Comparison of ENCODE assay signal across 18 cellular contexts in genomic region chr15:51375966-51376640, GRCh38. TPM values are rescaled to one million over a fixed set of nuclear protein-coding genes. Genes with fewer than 3 reads are reported as not detected.
DNase-seq lines count a peak whose midpoint lies in the region; ATAC-seq and TF ChIP-seq lines count a peak whose summit lies in the region.
"Had no signal": no experiment of that assay in that cellular context is flagged by ENCODE, and none has a peak within 500 bp of the region (broad histone marks: within the 10 kb centered on the region; RNA-seq: fewer than 3 reads in every experiment).

No MANE protein-coding gene starts in this region.

- DNase-seq in AG10803 (ENCODE audit: low read depth) = peak; percentile 40
- peak; percentile 78 for DNase-seq in M059J (ENCODE audit: low read depth)
- peak; percentile 43 for DNase-seq in astrocyte of the spinal cord (ENCODE audit: low read depth, low spot score)
- peak; percentile 83 for DNase-seq in iris pigment epithelial cell (ENCODE audit: low read depth)
- no peak for DNase-seq in lower lobe of right lung
- DNase-seq in RWPE1 (ENCODE audit: low spot score) = no peak
- DNase-seq: activated CD4-positive, alpha-beta T cell treated with anti-CD3 and anti-CD28 coated beads, Interleukin-2, amount 10 ng/mL, durations not matched to agents 7 days and 5 days; activated naive CD4-positive, alpha-beta T cell treated with anti-CD3 and anti-CD28 coated beads for 36 hours; CD8-positive, alpha-beta T cell; immature natural killer cell; Karpas-422; NCI-H1436 treated with DMSO at 0.1 percent for 48 hours; stimulated activated CD4-positive, alpha-beta T cell treated with anti-CD3 and anti-CD28 coated beads, Interleukin-15, amount 100 ng/mL, for 24 hours had no signal

- in situ Hi-C loops in astrocyte of the spinal cord (cut with HindIII; ENCODE audit: low sequenced_read_pairs) = no loop called here

- CTCF ChIA-PET in RWPE1 (lab: Yijun Ruan, JAX) = interaction anchor here (0.5 to 1.1 kb wide), 2 partner anchors 27 to 213 kb away, joined by 3 to 5 read pairs; no protein-coding TSS in a partner anchor

- no peaks in the 10 kb centered on the region for H3K27me3 ChIP-seq in lower lobe of right lung (ENCODE audit: low read depth)
- H3K27me3 ChIP-seq: vagina had no signal

- POLR2A ChIA-PET in RWPE1 (lab: Yijun Ruan, JAX; ENCODE audit: low non-redundant PET) = no interaction called here

- H3K4me3 ChIP-seq in AG10803 (ENCODE audit: low read length) = no peak overlapping the region
- no peak overlapping the region for H3K4me3 ChIP-seq in astrocyte of the spinal cord (ENCODE audit: low read depth, low read length)
- H3K4me3 ChIP-seq in lower lobe of right lung = no peak overlapping the region
- H3K4me3 ChIP-seq: vagina had no signal

- H3K27ac ChIP-seq in lower lobe of right lung = no peak overlapping the region
- no peak overlapping the region for H3K27ac ChIP-seq in RWPE1
- H3K27ac ChIP-seq: vagina had no signal

- peaks cover 4% of the 10 kb centered on the region for H3K4me1 ChIP-seq in lower lobe of right lung
- H3K4me1 ChIP-seq: vagina had no signal

- no peaks in the 10 kb centered on the region for H3K9me3 ChIP-seq in lower lobe of right lung
- H3K9me3 ChIP-seq: vagina had no signal

- intact Hi-C loops in lower lobe of right lung (cut with DNase I) = no loop called here

- no peaks in the 10 kb centered on the region for H3K36me3 ChIP-seq in lower lobe of right lung
- H3K36me3 ChIP-seq: vagina had no signal

- no peak for TF ChIP-seq CTCF in AG10803 (conservative IDR thresholded peaks at IDR 0.05; ENCODE audit: low read length)
- no peak for TF ChIP-seq CTCF in astrocyte of the spinal cord (IDR thresholded peaks at IDR 0.05; ENCODE audit: low read depth, low read length)
- no peak for TF ChIP-seq CTCF in lower lobe of right lung (IDR thresholded peaks at IDR 0.05)
- TF ChIP-seq CTCF in RWPE1 (conservative IDR thresholded peaks at IDR 0.05; ENCODE audit: low read depth) = no peak

- ATAC-seq in GM19328 (IDR thresholded peaks at IDR 0.05; ENCODE audit: unreplicated experiment) = no peak
- no peak for ATAC-seq in GM21576 (IDR thresholded peaks at IDR 0.05; ENCODE audit: unreplicated experiment)
- ATAC-seq in lower lobe of right lung = no peak
- ATAC-seq: CD8-positive, alpha-beta T cell; SK-N-SH treated with all-trans-retinoic acid at 6 μM for 48 hours had no signal

RNA-seq across cellular contexts. Expression of gene GLDN, which starts 34.6 kb away (rescaled TPM):
- 0.74 and 1.6 TPM in 2 replicates for total RNA-seq in M059J (2014; rRNA removed; shearing (Covaris generic))
- total RNA-seq in lower lobe of right lung = 34.5 TPM
- total RNA-seq: activated CD4-positive, alpha-beta T cell treated with anti-CD3 and anti-CD28 coated beads, Interleukin-2, amount 10 ng/mL, durations not matched to agents 7 days and 5 days; activated naive CD4-positive, alpha-beta T cell treated with anti-CD3 and anti-CD28 coated beads for 36 hours; CD8-positive, alpha-beta T cell; pulmonary artery endothelial cell had no signal

RNA-seq across cellular contexts. Expression of gene CYP19A1, which starts 37.7 kb away (rescaled TPM):
- 0.12 and 0.86 TPM in 2 replicates for total RNA-seq in M059J (2014; rRNA removed; shearing (Covaris generic))
- 0.95 TPM for total RNA-seq in lower lobe of right lung
- total RNA-seq: activated CD4-positive, alpha-beta T cell treated with anti-CD3 and anti-CD28 coated beads, Interleukin-2, amount 10 ng/mL, durations not matched to agents 7 days and 5 days; activated naive CD4-positive, alpha-beta T cell treated with anti-CD3 and anti-CD28 coated beads for 36 hours; CD8-positive, alpha-beta T cell; pulmonary artery endothelial cell had no signal

Comparison
In these comparisons a context has a peak if more than half of its experiments do, and no peak if none do; other contexts are left out.
1. DNase-seq: peak in AG10803 (single experiment), M059J (single experiment), astrocyte of the spinal cord (single experiment) and iris pigment epithelial cell (single experiment); none in lower lobe of right lung (single experiment) and RWPE1 (single experiment).
2. RNA of gene GLDN, which starts 34.6 kb away (total RNA-seq): 34.5 TPM in lower lobe of right lung (single experiment); 0.74 to 1.6 TPM in M059J; every median in the first group is over 10 times any median in the second.